8 cellular contexts compared by ENCODE assay signal in the genomic region with DNA sequence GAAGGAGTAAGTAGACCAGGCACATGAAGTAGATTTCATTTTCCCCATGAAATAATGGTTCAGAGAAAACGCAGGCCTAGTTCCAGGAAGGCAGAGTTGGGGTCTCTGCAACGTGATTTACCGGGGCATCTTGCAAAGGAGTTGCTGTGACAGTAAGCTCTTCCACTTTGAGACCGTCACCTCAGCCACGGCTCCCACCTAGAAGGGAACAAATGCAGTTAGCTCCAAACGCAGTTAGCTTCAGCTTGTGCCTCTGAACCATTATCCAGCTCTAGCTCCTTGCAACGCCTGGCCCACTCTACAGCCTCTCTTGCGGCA. TPM values are rescaled to one million over a fixed set of nuclear protein-coding genes. Genes with fewer than 3 reads are reported as not detected.
DNase-seq lines count a peak whose midpoint lies in the region; ATAC-seq, FAIRE-seq and TF ChIP-seq lines count a peak whose summit lies in the region.

No MANE protein-coding gene starts in this region.

- peaks cover 54% of the 10 kb centered on the region for H3K4me1 ChIP-seq in CD4-positive, CD25-positive, alpha-beta regulatory T cell (ENCODE audit: control insufficient read depth, insufficient read depth, low read length, poor library complexity, severe bottlenecking)
- H3K4me1 ChIP-seq in OCI-LY3 (ENCODE audit: low read length), result peaks cover 44% of the 10 kb centered on the region
- H3K4me1 ChIP-seq in endothelial cell of umbilical vein (ENCODE audit: control insufficient read depth, extremely low read depth, insufficient read depth, low read length), result peaks cover 26% of the 10 kb centered on the region
- peaks cover 19 to 20% of the 10 kb centered on the region in 2 experiments for H3K4me1 ChIP-seq in neutrophil (ENCODE audit: control insufficient read depth in 1 of 2, insufficient read depth in 1 of 2, low read depth in 1 of 2, low read length in 1 of 2)

- DNase-seq in CD4-positive, CD25-positive, alpha-beta regulatory T cell, result no peak
- no peak for DNase-seq in endothelial cell of umbilical vein (ENCODE audit: low read depth, low spot score)
- no peak for DNase-seq in DMS153 treated with DMSO at 0.1 percent for 48 hours (lab: John Stamatoyannopoulos, UW; ENCODE audit: unreplicated experiment)
- no peak for DNase-seq in activated CD4-positive, alpha-beta T cell treated with anti-CD3 and anti-CD28 coated beads for 1 hour
- DNase-seq in SW480 (ENCODE audit: low spot score), result no peak

- TF ChIP-seq POLR2A in endothelial cell of umbilical vein (IDR thresholded peaks at IDR 0.05; ENCODE audit: low read depth, low read length), result no peak

- no peak for TF ChIP-seq CTCF in OCI-LY3 (IDR thresholded peaks at IDR 0.05; ENCODE audit: low read depth, low read length)
- TF ChIP-seq CTCF in endothelial cell of umbilical vein (IDR thresholded peaks at IDR 0.05; ENCODE audit: extremely low read depth in 1 of 2, insufficient read depth in 1 of 2, low read depth in 1 of 2, low read length in 2 of 2), result no peak
- no peak for TF ChIP-seq CTCF in neutrophil (IDR thresholded peaks at IDR 0.05)

- dilution Hi-C loops in endothelial cell of umbilical vein (cut with MboI; ENCODE audit: extremely low pct_ligation_motif_present, low sequenced_read_pairs), result no loop called here

- H3K27ac Mint-ChIP-seq in CD4-positive, CD25-positive, alpha-beta regulatory T cell, result peak overlapping the region; percentile 98 to 99 (median 99)

- peaks cover 4% of the 10 kb centered on the region for H3K27me3 Mint-ChIP-seq in CD4-positive, CD25-positive, alpha-beta regulatory T cell

- H3K9me3 ChIP-seq in CD4-positive, CD25-positive, alpha-beta regulatory T cell (ENCODE audit: control insufficient read depth in 2 of 2, low read length in 2 of 2), result no peaks in the 10 kb centered on the region
- H3K9me3 ChIP-seq in OCI-LY3 (ENCODE audit: insufficient read depth, low read length) (no peaks in the 10 kb centered on the region), endothelial cell of umbilical vein (replicated peaks; ENCODE audit: control insufficient read depth, insufficient read depth, low read length) (no peaks in the 10 kb centered on the region), neutrophil (no peaks in the 10 kb centered on the region)

- peaks cover 27% of the 10 kb centered on the region for H3K36me3 Mint-ChIP-seq in CD4-positive, CD25-positive, alpha-beta regulatory T cell

- peaks cover 31% of the 10 kb centered on the region for H3K36me3 ChIP-seq in CD4-positive, CD25-positive, alpha-beta regulatory T cell (ENCODE audit: control insufficient read depth, insufficient read depth, low read length)
- peaks cover 47% of the 10 kb centered on the region for H3K36me3 ChIP-seq in OCI-LY3 (replicated peaks; ENCODE audit: low read depth, low read length)
- peaks cover 14 to 21% of the 10 kb centered on the region in 2 experiments for H3K36me3 ChIP-seq in endothelial cell of umbilical vein (ENCODE audit: control insufficient read depth in 2 of 2, extremely low read depth in 1 of 2, insufficient read depth in 2 of 2, low read length in 2 of 2)
- peaks cover 4% of the 10 kb centered on the region for H3K36me3 ChIP-seq in neutrophil

- CTCF ChIA-PET in endothelial cell of umbilical vein (lab: Charles Lee), result interaction anchor here (1.0 to 1.4 kb wide), 4 partner anchors 12 to 150 kb away, joined by 4 to 15 read pairs (median 7); partner anchors contain the start of gene CCM2

- H4K20me1 ChIP-seq in OCI-LY3 (ENCODE audit: insufficient read depth, low read length), result peaks cover 26% of the 10 kb centered on the region
- no peaks in the 10 kb centered on the region for H4K20me1 ChIP-seq in endothelial cell of umbilical vein (replicated peaks; ENCODE audit: control insufficient read depth, extremely low read depth, insufficient read depth, low read length)

- FAIRE-seq in endothelial cell of umbilical vein (lab: Jason Lieb, UNC), result no peak

- H3K27me3 ChIP-seq in CD4-positive, CD25-positive, alpha-beta regulatory T cell (ENCODE audit: control insufficient read depth, insufficient read depth, low read length), result no peaks in the 10 kb centered on the region
- H3K27me3 ChIP-seq in OCI-LY3 (ENCODE audit: low read depth, low read length), result no peaks in the 10 kb centered on the region
- H3K27me3 ChIP-seq in endothelial cell of umbilical vein (ENCODE audit: control insufficient read depth in 2 of 2, insufficient read depth in 2 of 2, low read length in 2 of 2), result no peaks in the 10 kb centered on the region
- H3K27me3 ChIP-seq in neutrophil, result no peaks in the 10 kb centered on the region

- H3K4me3 Mint-ChIP-seq in CD4-positive, CD25-positive, alpha-beta regulatory T cell, result peak overlapping the region; percentile 95 to 98 (median 98)

- BruUV-seq in endothelial cell of umbilical vein (replicated peaks; lab: Mats Ljungman, UMichigan), result no TSS peak

- peak overlapping the region; percentile 92 for H3K4me2 ChIP-seq in OCI-LY3 (ENCODE audit: low read length)
- H3K4me2 ChIP-seq in endothelial cell of umbilical vein (ENCODE audit: insufficient read depth, low read length), result peak overlapping the region; percentile 77

- H3K9ac ChIP-seq in OCI-LY3 (ENCODE audit: low read length), result peak overlapping the region; percentile 97
- H3K9ac ChIP-seq in endothelial cell of umbilical vein (replicated peaks; ENCODE audit: extremely low read depth, insufficient read depth, low read length), result peak overlapping the region; percentile 95

- peak overlapping the region; percentile 96 for H3K27ac ChIP-seq in CD4-positive, CD25-positive, alpha-beta regulatory T cell (ENCODE audit: insufficient read depth, low read length, poor library complexity, severe bottlenecking)
- H3K27ac ChIP-seq in OCI-LY3 (ENCODE audit: low read length) (peak overlapping the region; percentile 64), endothelial cell of umbilical vein (ENCODE audit: insufficient read depth, low read depth, low read length) (peak overlapping the region; percentile 88), neutrophil (peak overlapping the region; percentile 85)

- peak; percentile 14 to 17 for ATAC-seq in CD4-positive, CD25-positive, alpha-beta regulatory T cell (ENCODE audit: low read depth in 2 of 2)
- no peak for ATAC-seq in GM21381 (IDR thresholded peaks at IDR 0.05; ENCODE audit: unreplicated experiment)

- H2AFZ ChIP-seq in OCI-LY3 (ENCODE audit: low read depth, low read length) (no peak overlapping the region), endothelial cell of umbilical vein (ENCODE audit: low read depth, low read length) (no peak overlapping the region)

- H3K4me1 Mint-ChIP-seq in CD4-positive, CD25-positive, alpha-beta regulatory T cell, result peaks cover 29 to 73% (median 45%) of the 10 kb centered on the region in 4 donors

- H3K9me3 Mint-ChIP-seq in CD4-positive, CD25-positive, alpha-beta regulatory T cell, result no peaks in the 10 kb centered on the region

- H3K79me2 ChIP-seq in OCI-LY3 (ENCODE audit: low read length) (peaks cover 42% of the 10 kb centered on the region), endothelial cell of umbilical vein (ENCODE audit: control insufficient read depth, insufficient read depth, low read length) (peaks cover 30% of the 10 kb centered on the region)

- intact Hi-C loops in endothelial cell of umbilical vein (cut with micrococcal nuclease), result loop anchor here (1.0 kb wide), 2 partner anchors 13 to 125 kb away; partner anchors contain the start of gene TBRG4

- H3K9me1 ChIP-seq in endothelial cell of umbilical vein (replicated peaks; ENCODE audit: control insufficient read depth, extremely low read depth, insufficient read depth, low read length), result no peaks in the 10 kb centered on the region

- POLR2A ChIA-PET in endothelial cell of umbilical vein (lab: Charles Lee), result interaction anchor here (0.5 to 2.2 kb wide), 7 partner anchors 11 to 866 kb away, joined by 3 to 14 read pairs (median 6); partner anchors contain the start of gene CCM2

- H3K4me3 ChIP-seq in CD4-positive, CD25-positive, alpha-beta regulatory T cell (ENCODE audit: low read depth, low read length), result peak overlapping the region; percentile 83
- H3K4me3 ChIP-seq in OCI-LY3 (ENCODE audit: low read length) (peak overlapping the region; percentile 90), endothelial cell of umbilical vein (replicated peaks in 1 of 3; ENCODE audit: insufficient read depth in 1 of 3, low read depth in 1 of 3, low read length in 3 of 3) (peak overlapping the region; percentile 42 to 81 (median 70)), neutrophil (ENCODE audit: low read depth in 1 of 2, low read length in 1 of 2) (peak overlapping the region; percentile 78 to 94)

TF ChIP-seq in endothelial cell of umbilical vein, 7 proteins besides CTCF, POLR2A, EP300 and RAD21 (continues in another document):
- TF ChIP-seq MAX (IDR thresholded peaks at IDR 0.05; ENCODE audit: insufficient read depth, insufficient read length) (no peak), FOS (IDR thresholded peaks at IDR 0.05; ENCODE audit: borderline replicate concordance, insufficient read depth, low read length) (no peak), GATA2 (IDR thresholded peaks at IDR 0.05; ENCODE audit: insufficient read depth, insufficient read length, low read depth, low read length) (no peak)

RNA-seq across cellular contexts. Expression of gene MYO1G, which starts 7.0 kb away (rescaled TPM):
- total RNA-seq in CD4-positive, CD25-positive, alpha-beta regulatory T cell, result 427 TPM
- polyA plus RNA-seq in CD4-positive, CD25-positive, alpha-beta regulatory T cell, result 100 to 1,000 TPM; 132 to 229 (median 160) TPM
- total RNA-seq in endothelial cell of umbilical vein, result 0.11 and 0.12 TPM in 2 replicates
- 0.06 TPM in 1 of 2 replicates, not detected in the other for polyA plus RNA-seq in endothelial cell of umbilical vein
- polyA plus RNA-seq in endothelial cell of umbilical vein (2011; cell fraction: cytosol; rRNA removed), result 0.03 TPM in 1 of 2 replicates, not detected in the other
- 0.11 and 0.15 TPM in 2 replicates for polyA plus RNA-seq in endothelial cell of umbilical vein (2011; cell fraction: nucleus; rRNA removed)
- 0.07 TPM in 1 of 2 replicates, not detected in the other for polyA plus RNA-seq in endothelial cell of umbilical vein (2012)
- polyA minus RNA-seq in endothelial cell of umbilical vein, result 0.05 and 0.15 TPM in 2 replicates
- 47.1 TPM for polyA minus RNA-seq in endothelial cell of umbilical vein (2011; cell fraction: cytosol; rRNA and poly(A)+ RNA removed)
- 0.38 and 0.48 TPM in 2 replicates for polyA minus RNA-seq in endothelial cell of umbilical vein (2011; cell fraction: nucleus; rRNA and poly(A)+ RNA removed)

RNA-seq across cellular contexts. Expression of gene CCM2, which starts 14.1 kb away (rescaled TPM):
- 190 TPM for total RNA-seq in CD4-positive, CD25-positive, alpha-beta regulatory T cell
- 100 to 1,000 TPM; 139 to 163 (median 156) TPM for polyA plus RNA-seq in CD4-positive, CD25-positive, alpha-beta regulatory T cell
- total RNA-seq in endothelial cell of umbilical vein, result 57.4 and 66.1 TPM in 2 replicates
- 70.4 and 82.1 TPM in 2 replicates for polyA plus RNA-seq in endothelial cell of umbilical vein
- polyA plus RNA-seq in endothelial cell of umbilical vein (2011; cell fraction: cytosol; rRNA removed), result 60.9 and 68.3 TPM in 2 replicates
- polyA plus RNA-seq in endothelial cell of umbilical vein (2011; cell fraction: nucleus; rRNA removed), result 52.5 and 60.0 TPM in 2 replicates
- polyA plus RNA-seq in endothelial cell of umbilical vein (2012), result 41.7 and 45.2 TPM in 2 replicates
- polyA minus RNA-seq in endothelial cell of umbilical vein, result 40.4 and 49.1 TPM in 2 replicates
- 13.0 TPM for polyA minus RNA-seq in endothelial cell of umbilical vein (2011; cell fraction: cytosol; rRNA and poly(A)+ RNA removed)
- polyA minus RNA-seq in endothelial cell of umbilical vein (2011; cell fraction: nucleus; rRNA and poly(A)+ RNA removed), result 18.2 and 20.2 TPM in 2 replicates

Comparison
In these comparisons a context has a peak if more than half of its experiments do, and no peak if none do; other contexts are left out.
1. RNA of gene MYO1G, which starts 7.0 kb away (total RNA-seq): 427 TPM in CD4-positive, CD25-positive, alpha-beta regulatory T cell (single experiment); 0.11 to 0.12 TPM in endothelial cell of umbilical vein; every median in the first group is over 100 times any median in the second.
2. Peak in every context shown above with its lines, with median percentiles within 50 percentile points of each other: H3K27ac ChIP-seq and H3K4me3 ChIP-seq.